In genomic region chr7:116588641-116589594, GRCh38 we compare ENCODE assay signal across 8 cellular contexts.
DNase-seq lines count a peak whose midpoint lies in the region; ATAC-seq and FAIRE-seq lines count a peak whose summit lies in the region.

No MANE protein-coding gene starts in this region.

- ATAC-seq in stimulated activated naive CD8-positive, alpha-beta T cell treated with anti-CD3 and anti-CD28 coated beads, Interleukin-15, Interleukin-2, amounts not matched to agents 100 U/mL and 50 U/mL, for 24 hours: no peak
- ATAC-seq in effector memory CD8-positive, alpha-beta T cell (replicated peaks): peak; percentile 56
- no peak for ATAC-seq in HG03095 (IDR thresholded peaks at IDR 0.05; ENCODE audit: unreplicated experiment)

- no peaks in the 10 kb centered on the region for H3K36me3 Mint-ChIP-seq in stimulated activated naive CD8-positive, alpha-beta T cell treated with anti-CD3 and anti-CD28 coated beads, Interleukin-15, Interleukin-2, amounts not matched to agents 100 ng/mL and 50 ng/mL, for 24 hours (ENCODE audit: low read depth)
- no peaks in the 10 kb centered on the region for H3K36me3 Mint-ChIP-seq in effector memory CD8-positive, alpha-beta T cell (ENCODE audit: insufficient read depth)

- FAIRE-seq in RCC 7860 (lab: Jason Lieb, UNC): peak; percentile 90

- peaks cover 33% of the 10 kb centered on the region for H3K4me1 Mint-ChIP-seq in stimulated activated naive CD8-positive, alpha-beta T cell treated with anti-CD3 and anti-CD28 coated beads, Interleukin-15, Interleukin-2, amounts not matched to agents 100 ng/mL and 50 ng/mL, for 24 hours (ENCODE audit: low read depth)
- H3K4me1 Mint-ChIP-seq in effector memory CD8-positive, alpha-beta T cell (ENCODE audit: low read depth in 2 of 2): peaks cover 12 to 19% of the 10 kb centered on the region in 2 donors

- peaks cover 26% of the 10 kb centered on the region for H3K27me3 Mint-ChIP-seq in stimulated activated naive CD8-positive, alpha-beta T cell treated with anti-CD3 and anti-CD28 coated beads, Interleukin-15, Interleukin-2, amounts not matched to agents 100 ng/mL and 50 ng/mL, for 24 hours
- H3K27me3 Mint-ChIP-seq in effector memory CD8-positive, alpha-beta T cell: peaks cover 21 to 26% of the 10 kb centered on the region in 2 donors

- no peak overlapping the region for H3K4me3 Mint-ChIP-seq in stimulated activated naive CD8-positive, alpha-beta T cell treated with anti-CD3 and anti-CD28 coated beads, Interleukin-15, Interleukin-2, amounts not matched to agents 100 ng/mL and 50 ng/mL, for 24 hours
- no peak overlapping the region for H3K4me3 Mint-ChIP-seq in effector memory CD8-positive, alpha-beta T cell

- peak overlapping the region; percentile 24 for H3K27ac Mint-ChIP-seq in stimulated activated naive CD8-positive, alpha-beta T cell treated with anti-CD3 and anti-CD28 coated beads, Interleukin-15, Interleukin-2, amounts not matched to agents 100 ng/mL and 50 ng/mL, for 24 hours
- no peak overlapping the region for H3K27ac Mint-ChIP-seq in effector memory CD8-positive, alpha-beta T cell

- no peaks in the 10 kb centered on the region for H3K9me3 Mint-ChIP-seq in stimulated activated naive CD8-positive, alpha-beta T cell treated with anti-CD3 and anti-CD28 coated beads, Interleukin-15, Interleukin-2, amounts not matched to agents 100 ng/mL and 50 ng/mL, for 24 hours
- no peaks in the 10 kb centered on the region for H3K9me3 Mint-ChIP-seq in effector memory CD8-positive, alpha-beta T cell

- DNase-seq in stimulated activated naive CD8-positive, alpha-beta T cell treated with anti-CD3 and anti-CD28 coated beads, Interleukin-15, Interleukin-2, amounts not matched to agents 100 U/mL and 50 U/mL, for 24 hours: no peak
- DNase-seq in HT-29 (ENCODE audit: low spot score): peak; percentile 91
- peak; percentile 57 for DNase-seq in RCC 7860 (ENCODE audit: low spot score)
- DNase-seq in effector memory CD8-positive, alpha-beta T cell: no peak
- peak; percentile 71 for DNase-seq in middle frontal gyrus (ENCODE audit: extremely low spot score, low spot score)
- no peak for DNase-seq in effector CD8-positive, alpha-beta T cell (lab: John Stamatoyannopoulos, UW)

Comparison
In these comparisons a context has a peak if more than half of its experiments do, and no peak if none do; other contexts are left out.
1. DNase-seq: peak in HT-29 (single experiment), RCC 7860 (single experiment) and middle frontal gyrus (single experiment); none in stimulated activated naive CD8-positive, alpha-beta T cell treated with anti-CD3 and anti-CD28 coated beads, Interleukin-15, Interleukin-2, amounts not matched to agents 100 U/mL and 50 U/mL, for 24 hours (single experiment), effector memory CD8-positive, alpha-beta T cell (0 of 3) and effector CD8-positive, alpha-beta T cell (single experiment).